In genomic region chr9:33202018-33202417, GRCh38 we compare ENCODE assay signal across 12 cellular contexts. TPM values are rescaled to one million over a fixed set of nuclear protein-coding genes. Genes with fewer than 3 reads are reported as not detected.
DNase-seq lines count a peak whose midpoint lies in the region; ATAC-seq and TF ChIP-seq lines count a peak whose summit lies in the region.
"Had no signal": no experiment of that assay in that cellular context is flagged by ENCODE, and none has a peak within 500 bp of the region (broad histone marks: within the 10 kb centered on the region; RNA-seq: fewer than 3 reads in every experiment).

No MANE protein-coding gene starts in this region.

- peak overlapping the region; percentile 45 for H3K4me3 Mint-ChIP-seq in activated CD4-positive, alpha-beta T cell treated with anti-CD3 and anti-CD28 coated beads, Interleukin-2, amount 10 ng/mL, durations not matched to agents 24 days and 14 days
- H3K4me3 Mint-ChIP-seq in natural killer cell: peak overlapping the region; percentile 45

- no peak for DNase-seq in activated CD4-positive, alpha-beta T cell treated with anti-CD3 and anti-CD28 coated beads, Interleukin-2, amount 10 ng/mL, durations not matched to agents 24 days and 14 days
- DNase-seq in activated CD4-positive, alpha-beta T cell treated with anti-CD3 and anti-CD28 coated beads for 1 hour: no peak
- DNase-seq in natural killer cell (no peak), kidney tubule cell (ENCODE audit: low spot score) (no peak), A172 (ENCODE audit: low spot score) (no peak), middle frontal gyrus (ENCODE audit: extremely low spot score, low spot score) (no peak)
- DNase-seq: cerebellar nuclear complex, NCI-H2029 treated with DMSO at 0.1 percent for 48 hours had no signal

- intact Hi-C loops in activated CD4-positive, alpha-beta T cell treated with anti-CD3 and anti-CD28 coated beads, Interleukin-2, amount 10 ng/mL, durations not matched to agents 24 days and 14 days (cut with micrococcal nuclease): no loop called here
- intact Hi-C loops in natural killer cell (cut with micrococcal nuclease): no loop called here

- peak; percentile 53 for ATAC-seq in GM21717 (IDR thresholded peaks at IDR 0.05; ENCODE audit: unreplicated experiment)
- ATAC-seq in HG03354 (IDR thresholded peaks at IDR 0.05; ENCODE audit: poor library complexity, severe bottlenecking, unreplicated experiment): peak; percentile 54
- peak in 2 of 3 donors; percentile 8 to 25 for ATAC-seq in natural killer cell
- ATAC-seq: SK-N-SH treated with all-trans-retinoic acid at 6 μM for 48 hours had no signal

- H3K4me1 Mint-ChIP-seq in activated CD4-positive, alpha-beta T cell treated with anti-CD3 and anti-CD28 coated beads, Interleukin-2, amount 10 ng/mL, durations not matched to agents 24 days and 14 days: peaks cover 16% of the 10 kb centered on the region
- H3K4me1 Mint-ChIP-seq in natural killer cell: peaks cover 16 to 23% of the 10 kb centered on the region in 2 donors

- no peaks in the 10 kb centered on the region for H3K36me3 Mint-ChIP-seq in activated CD4-positive, alpha-beta T cell treated with anti-CD3 and anti-CD28 coated beads, Interleukin-2, amount 10 ng/mL, durations not matched to agents 24 days and 14 days (ENCODE audit: low read depth)
- no peaks in the 10 kb centered on the region for H3K36me3 Mint-ChIP-seq in natural killer cell

- peak overlapping the region; percentile 81 for H3K27ac Mint-ChIP-seq in activated CD4-positive, alpha-beta T cell treated with anti-CD3 and anti-CD28 coated beads, Interleukin-2, amount 10 ng/mL, durations not matched to agents 24 days and 14 days
- peak overlapping the region in 1 of 2 donors; percentile 87 for H3K27ac Mint-ChIP-seq in natural killer cell

- no peak for TF ChIP-seq CTCF in natural killer cell (IDR thresholded peaks at IDR 0.05)

- H3K9me3 Mint-ChIP-seq in activated CD4-positive, alpha-beta T cell treated with anti-CD3 and anti-CD28 coated beads, Interleukin-2, amount 10 ng/mL, durations not matched to agents 24 days and 14 days: peaks cover 2% of the 10 kb centered on the region
- no peaks in the 10 kb centered on the region for H3K9me3 Mint-ChIP-seq in natural killer cell

- H3K27me3 Mint-ChIP-seq in activated CD4-positive, alpha-beta T cell treated with anti-CD3 and anti-CD28 coated beads, Interleukin-2, amount 10 ng/mL, durations not matched to agents 24 days and 14 days: peaks cover 21% of the 10 kb centered on the region
- no peaks in the 10 kb centered on the region for H3K27me3 Mint-ChIP-seq in natural killer cell (ENCODE audit: low read depth in 2 of 2)

RNA-seq across cellular contexts. Expression of gene B4GALT1, which starts 34.9 kb away (rescaled TPM):
- 53.8 and 55.7 TPM in 2 replicates for total RNA-seq in activated CD4-positive, alpha-beta T cell treated with anti-CD3 and anti-CD28 coated beads, Interleukin-2, amount 10 ng/mL, durations not matched to agents 24 days and 14 days
- total RNA-seq in natural killer cell: 100 to 1,000 TPM; 122 to 143 (median 128) TPM
- total RNA-seq in A172 (2014; rRNA removed; shearing (Covaris generic)): 15.2 and 19.8 TPM in 2 replicates

RNA-seq across cellular contexts. Expression of gene SPINK4, which starts 37.9 kb away (rescaled TPM):
- total RNA-seq in activated CD4-positive, alpha-beta T cell treated with anti-CD3 and anti-CD28 coated beads, Interleukin-2, amount 10 ng/mL, durations not matched to agents 24 days and 14 days: not detected in 2 replicates
- not detected for total RNA-seq in natural killer cell
- not detected in 2 replicates for total RNA-seq in A172 (2014; rRNA removed; shearing (Covaris generic))
- total RNA-seq: thoracic aorta had no signal
